8 cellular contexts compared by ENCODE assay signal in genomic region chr1:225651872-225652725, GRCh38. TPM values are rescaled to one million over a fixed set of nuclear protein-coding genes. Genes with fewer than 3 reads are reported as not detected.
DNase-seq lines count a peak whose midpoint lies in the region; ATAC-seq and TF ChIP-seq lines count a peak whose summit lies in the region.

No MANE protein-coding gene starts in this region.

- H3K4me3 Mint-ChIP-seq in activated CD8-positive, alpha-beta memory T cell treated with anti-CD3 and anti-CD28 coated beads, Interleukin-2, amount 10 ng/mL, durations not matched to agents 7 days and 5 days: peak overlapping the region; percentile 77
- H3K4me3 Mint-ChIP-seq in brain: peak overlapping the region; percentile 88 to 99 (median 96)

- H3K27me3 Mint-ChIP-seq in activated CD8-positive, alpha-beta memory T cell treated with anti-CD3 and anti-CD28 coated beads, Interleukin-2, amount 10 ng/mL, durations not matched to agents 7 days and 5 days: peaks cover 61% of the 10 kb centered on the region
- H3K27me3 Mint-ChIP-seq in brain: peaks cover 15% of the 10 kb centered on the region

- no peak for TF ChIP-seq POLR2A in stomach (IDR thresholded peaks at IDR 0.05)

- no peaks in the 10 kb centered on the region for H3K36me3 Mint-ChIP-seq in activated CD8-positive, alpha-beta memory T cell treated with anti-CD3 and anti-CD28 coated beads, Interleukin-2, amount 10 ng/mL, durations not matched to agents 7 days and 5 days
- peaks cover 12% of the 10 kb centered on the region for H3K36me3 Mint-ChIP-seq in brain

- H3K9me3 Mint-ChIP-seq in activated CD8-positive, alpha-beta memory T cell treated with anti-CD3 and anti-CD28 coated beads, Interleukin-2, amount 10 ng/mL, durations not matched to agents 7 days and 5 days (ENCODE audit: low read depth): no peaks in the 10 kb centered on the region
- H3K9me3 Mint-ChIP-seq in brain: peaks cover 0 to 5% (median 0%) of the 10 kb centered on the region in 5 experiments

- WGBS in stomach, 5 donors: 2 to 4% (median 2%) methylated on average over 28 to 45 of the region's 45 CpGs

- H3K4me3 ChIP-seq in stomach: peak overlapping the region; percentile 67 to 96 (median 90)

- TF ChIP-seq CTCF in brain (conservative IDR thresholded peaks at IDR 0.05) (no peak), stomach (IDR thresholded peaks at IDR 0.05) (no peak)

- no peak for ATAC-seq in activated CD8-positive, alpha-beta memory T cell treated with anti-CD3 and anti-CD28 coated beads, Interleukin-2, amount 10 ng/mL, durations not matched to agents 7 days and 5 days
- no peak for ATAC-seq in GM21528 (IDR thresholded peaks at IDR 0.05; ENCODE audit: low FRiP score, unreplicated experiment)

- no peak overlapping the region for H3K27ac Mint-ChIP-seq in activated CD8-positive, alpha-beta memory T cell treated with anti-CD3 and anti-CD28 coated beads, Interleukin-2, amount 10 ng/mL, durations not matched to agents 7 days and 5 days
- H3K27ac Mint-ChIP-seq in brain: peak overlapping the region; percentile 90 to 99 (median 98)

- no peaks in the 10 kb centered on the region for H3K27me3 ChIP-seq in stomach

- intact Hi-C loops in stomach (cut with DNase I; ENCODE audit: low total_unique reads): no loop called here

- H3K9me3 ChIP-seq in stomach: no peaks in the 10 kb centered on the region

- H3K27ac ChIP-seq in stomach: peak overlapping the region; percentile 93 to 99 (median 98)

- H3K36me3 ChIP-seq in stomach: no peaks in the 10 kb centered on the region

- TF ChIP-seq EP300 in stomach (IDR thresholded peaks at IDR 0.05): no peak

- CTCF ChIA-PET in activated CD8-positive, alpha-beta memory T cell treated with anti-CD3 and anti-CD28 coated beads, Interleukin-2, amount 10 ng/mL, durations not matched to agents 7 days and 5 days (lab: Charles Lee): no interaction called here

- H3K4me1 Mint-ChIP-seq in activated CD8-positive, alpha-beta memory T cell treated with anti-CD3 and anti-CD28 coated beads, Interleukin-2, amount 10 ng/mL, durations not matched to agents 7 days and 5 days: peaks cover 14% of the 10 kb centered on the region
- H3K4me1 Mint-ChIP-seq in brain: peaks cover 64% of the 10 kb centered on the region

- peaks cover 15 to 43% (median 25%) of the 10 kb centered on the region in 4 donors for H3K4me1 ChIP-seq in stomach

- no peak for DNase-seq in activated CD8-positive, alpha-beta memory T cell treated with anti-CD3 and anti-CD28 coated beads, Interleukin-2, amount 10 ng/mL, durations not matched to agents 7 days and 5 days
- DNase-seq in activated CD8-positive, alpha-beta memory T cell treated with anti-CD3 and anti-CD28 coated beads, Interleukin-2, amount 50 U/mL, for 4 hours: no peak
- DNase-seq in NCI-H2227 (lab: John Stamatoyannopoulos, UW; ENCODE audit: unreplicated experiment) (peak; percentile 79), kidney tubule cell (ENCODE audit: low spot score) (peak; percentile 30), stomach (no peak), cortex of kidney (lab: John Stamatoyannopoulos, UW) (no peak)

RNA-seq across cellular contexts. Expression of gene ENAH, which starts 0.8 kb away (rescaled TPM):
- total RNA-seq in activated CD8-positive, alpha-beta memory T cell treated with anti-CD3 and anti-CD28 coated beads, Interleukin-2, amount 10 ng/mL, durations not matched to agents 7 days and 5 days: not detected
- polyA plus RNA-seq in brain (ENCODE audit: insufficient read depth, low read depth, low replicate concordance) (85.4 TPM), stomach (10 to 100 TPM in 2 of 3 donors, 1 to 10 TPM in 1; 8.5 to 40.9 (median 38.5) TPM)
- 100 to 1,000 TPM in 4 of 5 donors, 10 to 100 TPM in 1; 70.1 to 186 (median 154) TPM for total RNA-seq in stomach

Comparison
In these comparisons a context has a peak if more than half of its experiments do, and no peak if none do; other contexts are left out.
1. DNase-seq: peak in NCI-H2227 (single experiment) and kidney tubule cell (single experiment); none in activated CD8-positive, alpha-beta memory T cell treated with anti-CD3 and anti-CD28 coated beads, Interleukin-2, amount 10 ng/mL, durations not matched to agents 7 days and 5 days (single experiment), activated CD8-positive, alpha-beta memory T cell treated with anti-CD3 and anti-CD28 coated beads, Interleukin-2, amount 50 U/mL, for 4 hours (single experiment), stomach (single experiment) and cortex of kidney (single experiment).
2. RNA of gene ENAH, which starts 0.8 kb away (total RNA-seq): 70.1 to 186 TPM in stomach; not detected in activated CD8-positive, alpha-beta memory T cell treated with anti-CD3 and anti-CD28 coated beads, Interleukin-2, amount 10 ng/mL, durations not matched to agents 7 days and 5 days; every median in the first group is over 10 times any median in the second.